ENCODE assay signal across 8 cellular contexts in genomic region chr4:118033148-118034060, GRCh38. TPM values are rescaled to one million over a fixed set of nuclear protein-coding genes. Genes with fewer than 3 reads are reported as not detected.
DNase-seq lines count a peak whose midpoint lies in the region; ATAC-seq, FAIRE-seq and TF ChIP-seq lines count a peak whose summit lies in the region.

No MANE protein-coding gene starts in this region.

- FAIRE-seq in small intestine (lab: Jason Lieb, UNC) = no peak

- H3K4me3 ChIP-seq in brain microvascular endothelial cell (ENCODE audit: low read depth, low read length) (peak overlapping the region; percentile 65), small intestine (ENCODE audit: low read depth in 1 of 2, low read length in 2 of 2) (peak overlapping the region; percentile 12 to 42)

- ATAC-seq in Right ventricle myocardium inferior = peak; percentile 28
- ATAC-seq in HG02870 (IDR thresholded peaks at IDR 0.05; ENCODE audit: unreplicated experiment) = no peak

- in situ Hi-C loops in brain microvascular endothelial cell (cut with HindIII; ENCODE audit: low pct_ligation_motif_present, low sequenced_read_pairs) = no loop called here

- H3K27me3 ChIP-seq in brain microvascular endothelial cell (replicated peaks) (peaks cover 14% of the 10 kb centered on the region), small intestine (ENCODE audit: control insufficient read depth in 2 of 2, insufficient read depth in 2 of 2, low read length in 2 of 2) (peaks cover 0 to 5% of the 10 kb centered on the region in 2 donors)

- 1 to 3% (median 2%) methylated on average over 69 to 100 of the region's 100 CpGs for WGBS in small intestine, 3 donors

- DNase-seq in Right ventricle myocardium inferior (ENCODE audit: missing footprints) = peak; percentile 61
- no peak for DNase-seq in cardiac septum (ENCODE audit: low spot score)
- peak; percentile 80 for DNase-seq in NCI-H446 treated with DMSO at 0.1 percent for 48 hours (lab: John Stamatoyannopoulos, UW)
- no peak for DNase-seq in brain microvascular endothelial cell
- DNase-seq in inferior parietal cortex (ENCODE audit: extremely low spot score) = peak; percentile 38
- peak; percentile 20 for DNase-seq in small intestine
- DNase-seq in DMS153 (lab: John Stamatoyannopoulos, UW) = no peak

- H3K4me1 ChIP-seq in small intestine (ENCODE audit: control insufficient read depth in 2 of 2, insufficient read depth in 1 of 2, low read depth in 1 of 2, low read length in 1 of 2) = no peaks in the 10 kb centered on the region

- intact Hi-C loops in Right ventricle myocardium inferior (cut with DNase I) = no loop called here
- intact Hi-C loops in cardiac septum (cut with DNase I) = no loop called here

- H3K36me3 ChIP-seq in brain microvascular endothelial cell (replicated peaks) (no peaks in the 10 kb centered on the region), small intestine (ENCODE audit: control insufficient read depth in 2 of 2, insufficient read depth in 2 of 2, low read length in 2 of 2) (no peaks in the 10 kb centered on the region)

- no peak for TF ChIP-seq CTCF in brain microvascular endothelial cell (IDR thresholded peaks at IDR 0.05; ENCODE audit: low read depth, low read length, missing control alignments)

- H3K9me3 ChIP-seq in small intestine (ENCODE audit: control insufficient read depth, low read depth) = no peaks in the 10 kb centered on the region

- H3K27ac ChIP-seq in brain microvascular endothelial cell = no peak overlapping the region
- no peak overlapping the region for H3K27ac ChIP-seq in small intestine (ENCODE audit: low read depth in 1 of 2, low read length in 1 of 2)

RNA-seq across cellular contexts. Expression of gene NDST3, which starts 0.9 kb away (rescaled TPM):
- total RNA-seq in Right ventricle myocardium inferior (not detected), cardiac septum (not detected)
- under 1 TPM in 1 of 3 donors, not detected in 2; 0.07 TPM for polyA plus RNA-seq in small intestine

Comparison
In these comparisons a context has a peak if more than half of its experiments do, and no peak if none do; other contexts are left out.
1. DNase-seq: peak in Right ventricle myocardium inferior (single experiment), NCI-H446 treated with DMSO at 0.1 percent for 48 hours (single experiment), inferior parietal cortex (single experiment) and small intestine (single experiment); none in cardiac septum (single experiment), brain microvascular endothelial cell (single experiment) and DMS153 (single experiment).